Comparison of ENCODE assay signal across 8 cellular contexts in the genomic region with DNA sequence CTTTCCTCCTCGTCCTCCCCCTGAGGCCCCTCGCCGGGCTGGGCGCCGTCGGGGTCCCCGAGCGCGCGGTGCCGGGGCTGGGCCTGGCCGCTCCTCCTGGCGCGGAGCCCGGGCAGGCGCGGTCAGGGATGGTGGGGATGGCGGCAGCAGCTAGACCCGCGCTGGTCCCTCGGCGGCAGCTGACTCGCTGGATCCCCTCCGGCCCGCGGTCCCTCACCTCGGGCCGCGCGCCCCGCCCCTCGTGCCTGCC. TPM values are rescaled to one million over a fixed set of nuclear protein-coding genes. Genes with fewer than 3 reads are reported as not detected.
DNase-seq lines count a peak whose midpoint lies in the region; ATAC-seq and TF ChIP-seq lines count a peak whose summit lies in the region.

A gene with protein sequence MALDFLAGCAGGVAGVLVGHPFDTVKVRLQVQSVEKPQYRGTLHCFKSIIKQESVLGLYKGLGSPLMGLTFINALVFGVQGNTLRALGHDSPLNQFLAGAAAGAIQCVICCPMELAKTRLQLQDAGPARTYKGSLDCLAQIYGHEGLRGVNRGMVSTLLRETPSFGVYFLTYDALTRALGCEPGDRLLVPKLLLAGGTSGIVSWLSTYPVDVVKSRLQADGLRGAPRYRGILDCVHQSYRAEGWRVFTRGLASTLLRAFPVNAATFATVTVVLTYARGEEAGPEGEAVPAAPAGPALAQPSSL (minus strand): TSS at position 189 of the 250 bp plus-strand sequence. CDS start 212 bp downstream, outside the sequence.

- H3K4me3 ChIP-seq in GM12875 (ENCODE audit: low read depth, low read length) (peak within 1 kb of the TSS; percentile 71), psoas muscle (peak within 1 kb of the TSS; percentile 95)

- peaks cover 24% of the 10 kb centered on the region for H3K4me1 ChIP-seq in psoas muscle

- 0 to 1% (median 0%) methylated on average over 6 to 32 of the region's 32 CpGs for WGBS in psoas muscle, 3 donors

- TF ChIP-seq CTCF in GM12875 (IDR thresholded peaks at IDR 0.05; ENCODE audit: borderline replicate concordance, insufficient read depth, low read depth, low read length) = no peak
- TF ChIP-seq CTCF in VCaP (conservative IDR thresholded peaks at IDR 0.05) = no peak
- no peak for TF ChIP-seq CTCF in psoas muscle (IDR thresholded peaks at IDR 0.05)

- peak within 1 kb of the TSS; percentile 86 for H3K27ac ChIP-seq in VCaP
- peak within 1 kb of the TSS; percentile 82 for H3K27ac ChIP-seq in psoas muscle

- intact Hi-C loops in Right ventricle myocardium inferior (cut with DNase I) = loop anchor here (5.0 kb wide), 1 partner anchor 64 kb away; no protein-coding TSS in a partner anchor
- intact Hi-C loops in psoas muscle (cut with DNase I) = loop anchor here (5.0 kb wide), 3 partner anchors 64 to 71 kb away; a partner anchor contains a TSS

- DNase-seq in Right ventricle myocardium inferior (ENCODE audit: missing footprints) = no peak
- no peak for DNase-seq in psoas muscle
- no peak for DNase-seq in GM19240 (ENCODE audit: insufficient read length, low spot score)
- no peak for DNase-seq in activated CD4-positive, alpha-beta T cell treated with anti-CD3 and anti-CD28 coated beads for 4 hours
- no peak for DNase-seq in stimulated activated CD4-positive, alpha-beta T cell treated with anti-CD3 and anti-CD28 coated beads, Interleukin-2, amount 100 ng/mL, for 48 hours

- no peaks in the 10 kb centered on the region for H3K9me3 ChIP-seq in psoas muscle

- H3K27me3 ChIP-seq in psoas muscle (ENCODE audit: insufficient read depth in 3 of 3, low read length in 2 of 3) = no peaks in the 10 kb centered on the region

- no peak for ATAC-seq in Right ventricle myocardium inferior
- no peak for ATAC-seq in psoas muscle
- no peak for ATAC-seq in GM21786 (IDR thresholded peaks at IDR 0.05; ENCODE audit: unreplicated experiment)

- no peaks in the 10 kb centered on the region for H3K36me3 ChIP-seq in psoas muscle (ENCODE audit: insufficient read depth in 1 of 2, low read depth in 1 of 2)

RNA-seq across cellular contexts. Expression of the gene that starts here (rescaled TPM):
- total RNA-seq in Right ventricle myocardium inferior (18.6 TPM), psoas muscle (10 to 100 TPM in 1 of 4 donors, 1 to 10 TPM in 3; 5.0 to 14.8 (median 7.5) TPM)
- 1 to 10 TPM; 4.5 to 7.2 (median 6.7) TPM for polyA plus RNA-seq in psoas muscle
